ENCODE assay signal across 21 cellular contexts in the genomic region with DNA sequence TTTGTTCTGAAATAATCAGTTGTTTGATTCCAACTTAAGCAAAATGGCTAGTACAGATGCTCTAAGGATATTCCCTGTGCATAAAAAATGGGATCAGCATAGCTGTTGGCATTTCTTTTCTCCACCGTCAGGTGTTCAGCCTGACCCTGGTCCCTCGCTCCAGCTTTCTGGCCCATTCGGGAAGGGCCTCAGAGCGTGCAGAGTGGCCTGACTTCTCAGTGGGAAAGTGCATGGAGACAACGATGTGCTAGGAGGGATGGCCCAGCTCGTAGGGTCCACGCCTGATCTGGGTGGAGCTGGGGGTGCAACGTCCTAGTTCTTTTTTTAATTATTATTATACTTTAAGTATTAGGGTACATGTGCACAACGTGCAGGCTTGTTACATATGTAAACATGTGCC.
A peak's percentile ranks its signal among the peaks of the same experiment; 100 is the strongest.
DNase-seq lines count a peak whose midpoint lies in the region; TF ChIP-seq lines count a peak whose summit lies in the region.
"Had no signal": no experiment of that assay in that cellular context is flagged by ENCODE, and none has a peak within 500 bp of the region (broad histone marks: within the 10 kb centered on the region; RNA-seq: fewer than 3 reads in every experiment).

No MANE protein-coding gene starts in this region.

- H3K4me3 ChIP-seq in right atrium auricular region = no peak overlapping the region
- no peak overlapping the region for H3K4me3 ChIP-seq in vagina
- H3K4me3 ChIP-seq: A549, GM12878, GM23338 had no signal

- no peaks in the 10 kb centered on the region for H3K36me3 ChIP-seq in right atrium auricular region
- no peaks in the 10 kb centered on the region for H3K36me3 ChIP-seq in vagina

- H3K36me3 Mint-ChIP-seq in endothelial cell (ENCODE audit: low read depth, unreplicated experiment) (no peaks in the 10 kb centered on the region), osteocyte (ENCODE audit: unreplicated experiment) (no peaks in the 10 kb centered on the region)
- H3K36me3 Mint-ChIP-seq: CD4-positive, alpha-beta memory T cell had no signal

- H3K27ac ChIP-seq in right atrium auricular region = no peak overlapping the region
- H3K27ac ChIP-seq in vagina = no peak overlapping the region
- H3K27ac ChIP-seq: A549 had no signal

- H3K27me3 ChIP-seq in right atrium auricular region (no peaks in the 10 kb centered on the region), vagina (no peaks in the 10 kb centered on the region)

- H3K27ac Mint-ChIP-seq in endothelial cell (ENCODE audit: unreplicated experiment) = no peak overlapping the region
- H3K27ac Mint-ChIP-seq in osteocyte (ENCODE audit: unreplicated experiment) = no peak overlapping the region
- H3K27ac Mint-ChIP-seq: CD4-positive, alpha-beta memory T cell; GM23338; H9 had no signal

- H3K9me3 Mint-ChIP-seq in endothelial cell (ENCODE audit: unreplicated experiment) (no peaks in the 10 kb centered on the region), osteocyte (ENCODE audit: unreplicated experiment) (peaks cover 4% of the 10 kb centered on the region)
- H3K9me3 Mint-ChIP-seq: GM23338, H9 had no signal

- TF ChIP-seq POLR2A in vagina (IDR thresholded peaks at IDR 0.05) (no peak), erythroblast (IDR thresholded peaks at IDR 0.05; ENCODE audit: low read length) (no peak)

- intact Hi-C loops in cardiac septum (cut with DNase I) = loop anchor here (10.0 kb wide), 1 partner anchor 1403 kb away; no protein-coding TSS in a partner anchor
- intact Hi-C loops in vagina (cut with DNase I) = no loop called here

- peaks cover 3% of the 10 kb centered on the region for H3K4me1 Mint-ChIP-seq in endothelial cell (ENCODE audit: unreplicated experiment)
- no peaks in the 10 kb centered on the region for H3K4me1 Mint-ChIP-seq in osteocyte (ENCODE audit: unreplicated experiment)
- H3K4me1 Mint-ChIP-seq: CD4-positive, alpha-beta memory T cell had no signal

- H3K4me3 Mint-ChIP-seq in endothelial cell (ENCODE audit: unreplicated experiment) (no peak overlapping the region), osteocyte (ENCODE audit: unreplicated experiment) (no peak overlapping the region)
- H3K4me3 Mint-ChIP-seq: CD4-positive, alpha-beta memory T cell; GM23338; H9 had no signal

- H3K27me3 Mint-ChIP-seq in endothelial cell (ENCODE audit: unreplicated experiment) (peaks cover 1% of the 10 kb centered on the region), osteocyte (ENCODE audit: unreplicated experiment) (no peaks in the 10 kb centered on the region)

- TF ChIP-seq CTCF in right atrium auricular region (IDR thresholded peaks at IDR 0.05) (no peak), endothelial cell (IDR thresholded peaks at IDR 0.05; ENCODE audit: unreplicated experiment) (no peak), osteocyte (IDR thresholded peaks at IDR 0.05) (no peak), vagina (IDR thresholded peaks at IDR 0.05) (no peak)

- H3K9me3 ChIP-seq in right atrium auricular region (no peaks in the 10 kb centered on the region), vagina (no peaks in the 10 kb centered on the region)
- H3K9me3 ChIP-seq: A549 had no signal

- peak; percentile 7 for DNase-seq in right atrium auricular region (ENCODE audit: low spot score)
- no peak for DNase-seq in cardiac septum (ENCODE audit: low spot score)
- DNase-seq in endothelial cell (ENCODE audit: low spot score) = peak; percentile 0
- DNase-seq in osteocyte (ENCODE audit: extremely low spot score, unreplicated experiment) = peak; percentile 71
- DNase-seq in vagina (ENCODE audit: extremely low spot score in 2 of 2) = peak; percentile 19 to 52
- DNase-seq in activated effector memory CD4-positive, alpha-beta T cell treated with Interleukin-2 at 50 U/mL for 16 hours = no peak
- no peak for DNase-seq in DMS153 treated with DMSO at 0.1 percent for 48 hours (lab: John Stamatoyannopoulos, UW; ENCODE audit: unreplicated experiment)
- no peak for DNase-seq in erythroblast (lab: John Stamatoyannopoulos, UW)
- DNase-seq: 8988T; C1 segment of cervical spinal cord; Calu3; CD4-positive, alpha-beta memory T cell; COR-L47; DMS153; DMS79; EL; GDM1; H9 had no signal

- H3K4me1 ChIP-seq in right atrium auricular region (no peaks in the 10 kb centered on the region), vagina (no peaks in the 10 kb centered on the region)
- H3K4me1 ChIP-seq: A549 had no signal

Comparison
In these comparisons a context has a peak if more than half of its experiments do, and no peak if none do; other contexts are left out.
1. DNase-seq: peak in right atrium auricular region (single experiment), endothelial cell (single experiment), osteocyte (single experiment) and vagina (2 of 2); none in cardiac septum (single experiment), activated effector memory CD4-positive, alpha-beta T cell treated with Interleukin-2 at 50 U/mL for 16 hours (single experiment), DMS153 treated with DMSO at 0.1 percent for 48 hours (single experiment) and erythroblast (0 of 2).